1 cellular context compared by ENCODE assay signal in genomic region chr11:68615657-68616056, GRCh38.
TF ChIP-seq lines count a peak whose summit lies in the region.

No MANE protein-coding gene starts in this region.

TF ChIP-seq in WTC11, 78 proteins besides CTCF, POLR2A, EP300 and RAD21:
- TF ChIP-seq USF1 (CRISPR knock-in tag; IDR thresholded peaks at IDR 0.05), result no peak
- TF ChIP-seq SMAD4 (CRISPR knock-in tag; IDR thresholded peaks at IDR 0.05), result 0 out of 2 replicates have a peak, but pooled peaks have one; percentile 42
